Comparison of ENCODE assay signal across 9 cellular contexts in the genomic region with DNA sequence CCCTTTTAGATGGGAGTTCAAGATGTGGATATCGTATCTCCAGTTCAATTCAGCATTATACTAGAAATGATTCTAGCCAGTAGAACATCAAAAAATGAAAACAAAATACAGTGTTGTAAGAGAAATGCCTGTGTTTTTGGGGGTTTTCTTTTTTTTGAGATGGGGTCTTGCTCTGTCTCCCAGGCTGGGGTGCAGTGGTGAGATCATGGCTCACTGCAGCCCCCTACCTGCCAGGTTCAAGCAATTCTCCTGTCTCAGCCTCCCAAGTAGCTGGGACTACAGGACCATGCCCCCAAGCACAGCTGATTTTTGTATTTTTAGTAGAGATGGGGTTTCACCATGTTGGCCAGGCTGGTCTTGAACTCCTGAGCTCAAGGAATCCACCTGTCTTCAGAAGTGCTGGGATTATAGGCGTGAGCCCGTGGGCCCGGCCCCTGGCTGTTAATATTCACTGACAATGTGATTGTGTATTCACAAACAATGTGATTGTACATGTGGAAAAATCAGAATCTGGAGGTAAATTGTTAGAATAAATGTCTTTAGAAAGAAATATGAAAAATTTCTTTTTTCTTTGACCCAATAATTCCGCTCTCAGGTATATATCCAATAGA. TPM values are rescaled to one million over a fixed set of nuclear protein-coding genes. Genes with fewer than 3 reads are reported as not detected.
DNase-seq lines count a peak whose midpoint lies in the region; ATAC-seq and TF ChIP-seq lines count a peak whose summit lies in the region.
"Had no signal": no experiment of that assay in that cellular context is flagged by ENCODE, and none has a peak within 500 bp of the region (broad histone marks: within the 10 kb centered on the region; RNA-seq: fewer than 3 reads in every experiment).

No MANE protein-coding gene starts in this region.

- H3K36me3 Mint-ChIP-seq in CD4-positive, CD25-positive, alpha-beta regulatory T cell, result peaks cover 3% of the 10 kb centered on the region

- H3K9me3 Mint-ChIP-seq in CD4-positive, CD25-positive, alpha-beta regulatory T cell, result no peaks in the 10 kb centered on the region
- H3K9me3 Mint-ChIP-seq: central memory CD8-positive, alpha-beta T cell had no signal

- H3K27me3 ChIP-seq in CD4-positive, CD25-positive, alpha-beta regulatory T cell (ENCODE audit: control insufficient read depth, insufficient read depth, low read length), result no peaks in the 10 kb centered on the region

- no peak overlapping the region for H3K4me3 ChIP-seq in CD4-positive, CD25-positive, alpha-beta regulatory T cell (ENCODE audit: low read depth, low read length)

- H3K9me3 ChIP-seq in CD4-positive, CD25-positive, alpha-beta regulatory T cell (ENCODE audit: control insufficient read depth in 2 of 2, low read length in 2 of 2), result no peaks in the 10 kb centered on the region

- ATAC-seq in CD4-positive, CD25-positive, alpha-beta regulatory T cell (ENCODE audit: low read depth in 2 of 2), result no peak
- peak; percentile 50 for ATAC-seq in left lobe of liver
- no peak for ATAC-seq in HG03342 (IDR thresholded peaks at IDR 0.05; ENCODE audit: unreplicated experiment)
- no peak for ATAC-seq in HG03039 (IDR thresholded peaks at IDR 0.05; ENCODE audit: unreplicated experiment)

- H3K4me3 Mint-ChIP-seq in CD4-positive, CD25-positive, alpha-beta regulatory T cell, result no peak overlapping the region
- H3K4me3 Mint-ChIP-seq: central memory CD8-positive, alpha-beta T cell had no signal

- no peak overlapping the region for H3K27ac Mint-ChIP-seq in CD4-positive, CD25-positive, alpha-beta regulatory T cell

- no peak overlapping the region for H3K27ac ChIP-seq in CD4-positive, CD25-positive, alpha-beta regulatory T cell (ENCODE audit: insufficient read depth, low read length, poor library complexity, severe bottlenecking)

- in situ Hi-C loops in GM13977 (cut with MboI; ENCODE audit: low pct_unique_long_range_greater_than_20kb, low sequenced_read_pairs, unreplicated experiment), result no loop called here

- DNase-seq in CD4-positive, CD25-positive, alpha-beta regulatory T cell, result peak in 2 of 3 donors; percentile 25 to 37
- DNase-seq in GM13977 (ENCODE audit: low spot score), result no peak
- peak; percentile 7 to 13 for DNase-seq in activated CD4-positive, alpha-beta T cell treated with anti-CD3 and anti-CD28 coated beads, Interleukin-2, amount 50 U/mL, for 48 hours
- DNase-seq in left lobe of liver (ENCODE audit: low spot score), result no peak
- no peak for DNase-seq in cerebellar nuclear complex (lab: John Stamatoyannopoulos, UW)
- no peak for DNase-seq in SW480 (ENCODE audit: low spot score)

- H3K4me1 Mint-ChIP-seq in CD4-positive, CD25-positive, alpha-beta regulatory T cell, result peaks cover 47 to 75% (median 54%) of the 10 kb centered on the region in 4 donors

- H3K4me1 ChIP-seq in CD4-positive, CD25-positive, alpha-beta regulatory T cell (ENCODE audit: control insufficient read depth, insufficient read depth, low read length, poor library complexity, severe bottlenecking), result peaks cover 22% of the 10 kb centered on the region

- H3K36me3 ChIP-seq in CD4-positive, CD25-positive, alpha-beta regulatory T cell (ENCODE audit: control insufficient read depth, insufficient read depth, low read length), result no peaks in the 10 kb centered on the region

- TF ChIP-seq CTCF in GM13977 (IDR thresholded peaks at IDR 0.05; ENCODE audit: extremely low read depth, insufficient read depth, missing control alignments), result peak; percentile 52

- no peaks in the 10 kb centered on the region for H3K27me3 Mint-ChIP-seq in CD4-positive, CD25-positive, alpha-beta regulatory T cell
- H3K27me3 Mint-ChIP-seq: central memory CD8-positive, alpha-beta T cell had no signal

RNA-seq across cellular contexts. Expression of a gene that starts 59.0 kb away (rescaled TPM):
- 242 TPM for total RNA-seq in CD4-positive, CD25-positive, alpha-beta regulatory T cell
- polyA plus RNA-seq in CD4-positive, CD25-positive, alpha-beta regulatory T cell, result 10 to 100 TPM; 13.1 to 22.8 (median 14.7) TPM
- 65.9 TPM for total RNA-seq in left lobe of liver

Comparison
In these comparisons a context has a peak if more than half of its experiments do, and no peak if none do; other contexts are left out.
1. DNase-seq: peak in CD4-positive, CD25-positive, alpha-beta regulatory T cell (2 of 3) and activated CD4-positive, alpha-beta T cell treated with anti-CD3 and anti-CD28 coated beads, Interleukin-2, amount 50 U/mL, for 48 hours (2 of 2); none in GM13977 (single experiment), left lobe of liver (single experiment), cerebellar nuclear complex (0 of 2) and SW480 (single experiment).